22 cellular contexts compared by ENCODE assay signal in the genomic region with DNA sequence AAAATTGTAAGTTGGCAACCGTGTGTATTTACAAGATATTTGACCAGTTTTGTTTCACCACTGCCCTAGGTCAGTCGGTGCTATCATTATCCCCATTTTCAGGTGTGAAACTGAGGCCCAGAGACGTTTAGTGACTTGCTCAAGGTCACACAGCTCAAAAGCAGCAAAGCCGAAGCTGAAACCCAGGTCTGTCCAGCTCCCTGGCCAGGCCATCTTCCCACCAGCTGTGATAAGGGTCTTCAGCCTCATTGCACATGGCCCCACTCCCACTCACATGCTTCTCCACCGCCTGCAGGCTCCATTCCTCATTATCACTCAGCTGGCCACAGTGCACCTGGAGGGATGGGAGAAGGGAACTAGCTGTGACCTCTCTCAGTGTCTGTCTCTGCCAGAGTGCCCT.
DNase-seq lines count a peak whose midpoint lies in the region; ATAC-seq, FAIRE-seq and TF ChIP-seq lines count a peak whose summit lies in the region.
"Had no signal": no experiment of that assay in that cellular context is flagged by ENCODE, and none has a peak within 500 bp of the region (broad histone marks: within the 10 kb centered on the region; RNA-seq: fewer than 3 reads in every experiment).

No MANE protein-coding gene starts in this region.

- H3K79me2 ChIP-seq in astrocyte (ENCODE audit: insufficient read depth, low read length) = no peaks in the 10 kb centered on the region

- peaks cover 0 to 14% (median 6%) of the 10 kb centered on the region in 12 donors for H3K4me1 ChIP-seq in heart left ventricle
- H3K4me1 ChIP-seq in astrocyte (ENCODE audit: insufficient read depth, low read length) = no peaks in the 10 kb centered on the region
- H3K4me1 ChIP-seq: foreskin keratinocyte had no signal

- H3K27ac Mint-ChIP-seq in astrocyte (ENCODE audit: unreplicated experiment) (no peak overlapping the region), naive B cell (peak overlapping the region in 4 of 6 donors; percentile 6 to 89 (median 44)), type B pancreatic cell (no peak overlapping the region)
- H3K27ac Mint-ChIP-seq: activated CD4-positive, alpha-beta T cell treated with anti-CD3 and anti-CD28 coated beads, Interleukin-2, amount 10 ng/mL, durations not matched to agents 24 days and 14 days had no signal

- DNase-seq in left ventricle myocardium superior (peak; percentile 12), heart left ventricle (no peak), astrocyte (ENCODE audit: low read depth) (no peak), naive B cell (no peak), type B pancreatic cell (ENCODE audit: extremely low spot score, unreplicated experiment) (no peak), mesenteric fat pad (ENCODE audit: low spot score) (no peak)
- no peak for DNase-seq in stimulated activated CD4-positive, alpha-beta T cell treated with anti-CD3 and anti-CD28 coated beads, Interleukin-4, amount 100 ng/mL, for 24 hours
- DNase-seq: activated CD4-positive, alpha-beta T cell treated with anti-CD3 and anti-CD28 coated beads, Interleukin-2, amount 10 ng/mL, durations not matched to agents 24 days and 14 days; erythroblast; foreskin keratinocyte; GDM1; KG1; mammary epithelial cell; NCI-H2227 treated with DMSO at 0.1 percent for 48 hours; NCI-H82; OCI-M1; small intestine; stimulated activated CD4-positive, alpha-beta T cell treated with anti-CD3 and anti-CD28 coated beads, Interleukin-4, amount 100 ng/mL, for 1 hour had no signal

- TF ChIP-seq POLR2A in heart left ventricle (IDR thresholded peaks at IDR 0.05) = no peak

- H3K9me3 Mint-ChIP-seq in astrocyte (ENCODE audit: unreplicated experiment) (no peaks in the 10 kb centered on the region), naive B cell (no peaks in the 10 kb centered on the region), type B pancreatic cell (no peaks in the 10 kb centered on the region)
- H3K9me3 Mint-ChIP-seq: activated CD4-positive, alpha-beta T cell treated with anti-CD3 and anti-CD28 coated beads, Interleukin-2, amount 10 ng/mL, durations not matched to agents 24 days and 14 days had no signal

- H3K4me3 ChIP-seq in heart left ventricle (no peak overlapping the region), astrocyte (ENCODE audit: insufficient read depth, low read depth, low read length) (no peak overlapping the region)

- H3K4me3 Mint-ChIP-seq in astrocyte (ENCODE audit: unreplicated experiment) (peak overlapping the region; percentile 55), naive B cell (peak overlapping the region; percentile 13 to 84 (median 58)), type B pancreatic cell (peak overlapping the region; percentile 76)

- no peaks in the 10 kb centered on the region for H3K9me3 ChIP-seq in heart left ventricle
- H3K9me3 ChIP-seq in astrocyte (ENCODE audit: insufficient read depth, low read depth, low read length) = no peaks in the 10 kb centered on the region
- H3K9me3 ChIP-seq: BLaER1 treated with 17β-estradiol and CSF1 and Interleukin-3, amounts not matched to agents 10 nM and 100 nM; vagina had no signal

- H3K27me3 ChIP-seq in heart left ventricle = peaks cover 0 to 45% (median 14%) of the 10 kb centered on the region in 9 donors
- peaks cover 72% of the 10 kb centered on the region for H3K27me3 ChIP-seq in astrocyte (ENCODE audit: insufficient read depth, low read length)
- H3K27me3 ChIP-seq: vagina had no signal

- no peak overlapping the region for H3K4me2 ChIP-seq in astrocyte (ENCODE audit: low read length)

- intact Hi-C loops in left ventricle myocardium superior (cut with micrococcal nuclease) = no loop called here
- intact Hi-C loops in heart left ventricle (cut with DNase I) = loop anchor here in 1 of 10 donors (10.0 kb wide), 1 partner anchor 204 kb away; a partner anchor contains a TSS

- no peak for FAIRE-seq in astrocyte (lab: Jason Lieb, UNC)
- FAIRE-seq: small intestine had no signal

- peaks cover 0 to 5% (median 0%) of the 10 kb centered on the region in 9 donors for H3K36me3 ChIP-seq in heart left ventricle
- H3K36me3 ChIP-seq in astrocyte (ENCODE audit: insufficient read depth, low read length) = no peaks in the 10 kb centered on the region
- H3K36me3 ChIP-seq: BLaER1 treated with 17β-estradiol and CSF1 and Interleukin-3, amounts not matched to agents 10 nM and 100 nM; cardiac muscle cell; vagina had no signal

- no peak overlapping the region for H3K9ac ChIP-seq in astrocyte (ENCODE audit: low read length)

- ATAC-seq in left ventricle myocardium superior = no peak
- ATAC-seq in heart left ventricle = no peak
- ATAC-seq in naive B cell (ENCODE audit: low read depth in 2 of 2) = no peak
- no peak for ATAC-seq in HG02610 (IDR thresholded peaks at IDR 0.05; ENCODE audit: unreplicated experiment)

- TF ChIP-seq CTCF in heart left ventricle (IDR thresholded peaks at IDR 0.05) (no peak), astrocyte (IDR thresholded peaks at IDR 0.05; ENCODE audit: insufficient read depth, low read depth, low read length) (no peak), type B pancreatic cell (conservative IDR thresholded peaks at IDR 0.05) (no peak)

- peaks cover 88% of the 10 kb centered on the region for H3K27me3 Mint-ChIP-seq in astrocyte (ENCODE audit: low read depth, unreplicated experiment)
- peaks cover 37 to 88% (median 80%) of the 10 kb centered on the region in 3 donors for H3K27me3 Mint-ChIP-seq in naive B cell
- peaks cover 91% of the 10 kb centered on the region for H3K27me3 Mint-ChIP-seq in type B pancreatic cell

- H3K27ac ChIP-seq in heart left ventricle (no peak overlapping the region), astrocyte (ENCODE audit: low read depth, low read length) (no peak overlapping the region)
- H3K27ac ChIP-seq: BLaER1 treated with 17β-estradiol and CSF1 and Interleukin-3, amounts not matched to agents 10 nM and 100 nM; cardiac muscle cell; foreskin keratinocyte; vagina had no signal

- H2AFZ ChIP-seq in astrocyte (ENCODE audit: low read depth, low read length) = no peak overlapping the region

- H4K20me1 ChIP-seq in astrocyte (ENCODE audit: insufficient read depth, low read length) = peaks cover 4% of the 10 kb centered on the region

- H3K4me1 Mint-ChIP-seq in astrocyte (ENCODE audit: low read depth, unreplicated experiment) (no peaks in the 10 kb centered on the region), naive B cell (peaks cover 29 to 43% (median 30%) of the 10 kb centered on the region in 3 donors), type B pancreatic cell (ENCODE audit: unreplicated experiment) (peaks cover 11% of the 10 kb centered on the region)

- WGBS in heart left ventricle, 4 donors = 63 to 71% (median 67%) methylated on average over 4 to 5 of the region's 5 CpGs

- H3K36me3 Mint-ChIP-seq in astrocyte (ENCODE audit: low read depth, unreplicated experiment) (no peaks in the 10 kb centered on the region), naive B cell (no peaks in the 10 kb centered on the region), type B pancreatic cell (no peaks in the 10 kb centered on the region)

Comparison
In these comparisons a context has a peak if more than half of its experiments do, and no peak if none do; other contexts are left out.
1. H3K27ac Mint-ChIP-seq: peak in naive B cell (4 of 6); none in astrocyte (single experiment) and type B pancreatic cell (single experiment).
2. Peak in every context shown above with its lines, with median percentiles within 50 percentile points of each other: H3K4me3 Mint-ChIP-seq.